8 cellular contexts compared by ENCODE assay signal in genomic region chr13:41132512-41133152, GRCh38. TPM values are rescaled to one million over a fixed set of nuclear protein-coding genes. Genes with fewer than 3 reads are reported as not detected.
DNase-seq lines count a peak whose midpoint lies in the region; ATAC-seq and TF ChIP-seq lines count a peak whose summit lies in the region.

KBTBD6 (minus strand) TSS chr13:41132802; CDS start chr13:41132511, 291 bp downstream.

- H3K4me1 ChIP-seq in mammary epithelial cell (ENCODE audit: insufficient read depth, low read length) = peaks cover 23% of the 10 kb centered on the region
- peaks cover 33% of the 10 kb centered on the region for H3K4me1 ChIP-seq in skeletal muscle satellite cell (ENCODE audit: control insufficient read depth, insufficient read depth, low read length)

- dilution Hi-C loops in mammary epithelial cell (cut with HindIII; ENCODE audit: low sequenced_read_pairs) = no loop called here

- in situ Hi-C loops in mammary epithelial cell (cut with MboI; ENCODE audit: low sequenced_read_pairs in 2 of 2) = loop anchor here (5.0 to 10.0 kb wide), 2 partner anchors 60 to 62 kb away; partner anchors contain the start of gene KBTBD7 (in 2 of the 2)

- H3K36me3 ChIP-seq in WERI-Rb-1 (no peaks in the 10 kb centered on the region), mammary epithelial cell (ENCODE audit: insufficient read depth, low read length) (no peaks in the 10 kb centered on the region), skeletal muscle satellite cell (ENCODE audit: insufficient read depth, low read length) (peaks cover 3% of the 10 kb centered on the region)

- H3K27me3 ChIP-seq in AG04450 (ENCODE audit: control insufficient read depth, insufficient read depth, low read length) (no peaks in the 10 kb centered on the region), WERI-Rb-1 (ENCODE audit: insufficient read depth, low read depth, severe bottlenecking) (no peaks in the 10 kb centered on the region), mammary epithelial cell (ENCODE audit: insufficient read depth, low read length) (no peaks in the 10 kb centered on the region), skeletal muscle satellite cell (ENCODE audit: control insufficient read depth, insufficient read depth, low read length) (no peaks in the 10 kb centered on the region)

- DNase-seq in AG04450 (ENCODE audit: low read depth, low spot score) (peak; percentile 99), NCI-H2196 treated with DMSO at 0.1 percent for 48 hours (lab: John Stamatoyannopoulos, UW; ENCODE audit: unreplicated experiment) (peak; percentile 84), WERI-Rb-1 (peak; percentile 88), mammary epithelial cell (peak; percentile 100)

- peak within 1 kb of the TSS; percentile 89 for H3K27ac ChIP-seq in AG04450 (ENCODE audit: low read depth, low read length)
- H3K27ac ChIP-seq in WERI-Rb-1 = peak within 1 kb of the TSS; percentile 68
- H3K27ac ChIP-seq in mammary epithelial cell (ENCODE audit: insufficient read depth, low read depth, low read length) = peak within 1 kb of the TSS; percentile 97

- H3K4me2 ChIP-seq in mammary epithelial cell (ENCODE audit: insufficient read depth, low read depth, low read length) (peak within 1 kb of the TSS; percentile 93), skeletal muscle satellite cell (ENCODE audit: low read length) (peak within 1 kb of the TSS; percentile 82)

- no peak for TF ChIP-seq CTCF in AG04450 (IDR thresholded peaks at IDR 0.05; ENCODE audit: low read depth, low read length)
- no peak for TF ChIP-seq CTCF in WERI-Rb-1 (IDR thresholded peaks at IDR 0.05; ENCODE audit: low read depth, low read length)
- no peak for TF ChIP-seq CTCF in mammary epithelial cell (conservative IDR thresholded peaks at IDR 0.05 in 1 of 2, IDR thresholded peaks at IDR 0.05 in 1 of 2; ENCODE audit: extremely low read depth in 1 of 2, insufficient read depth in 1 of 2, low read depth in 1 of 2, low read length in 2 of 2)

- intact Hi-C loops in mammary epithelial cell (cut with micrococcal nuclease) = loop anchor here (1.0 to 10.0 kb wide), 4 partner anchors 55 to 182 kb away; partner anchors contain the start of genes KBTBD7 and NAA16

- H3K9ac ChIP-seq in mammary epithelial cell (ENCODE audit: insufficient read depth, low read length) (peak within 1 kb of the TSS; percentile 89), skeletal muscle satellite cell (ENCODE audit: low read depth, low read length) (peak within 1 kb of the TSS; percentile 80)

- POLR2A ChIA-PET in AG04450 (lab: Yijun Ruan, JAX) = interaction anchor here (0.6 kb wide), 2 partner anchors 67 to 84 kb away, joined by 3 to 6 read pairs; no protein-coding TSS in a partner anchor

- ATAC-seq in GM18907 (IDR thresholded peaks at IDR 0.05; ENCODE audit: unreplicated experiment) = peak; percentile 96
- ATAC-seq in HG03139 (IDR thresholded peaks at IDR 0.05; ENCODE audit: unreplicated experiment) = peak; percentile 98

- WGBS in mammary epithelial cell (ENCODE audit: low coverage, missing lambda C conversion rate) = 0% methylated on average over 19 of the region's 45 CpGs

- no peaks in the 10 kb centered on the region for H4K20me1 ChIP-seq in mammary epithelial cell (ENCODE audit: insufficient read depth, low read length)

- H3K4me3 ChIP-seq in AG04450 (ENCODE audit: low read depth, low read length) (peak within 1 kb of the TSS; percentile 76), WERI-Rb-1 (ENCODE audit: low read depth, low read length) (peak within 1 kb of the TSS; percentile 72), mammary epithelial cell (replicated peaks in 1 of 3; ENCODE audit: insufficient read depth in 1 of 3, low read depth in 2 of 3, low read length in 3 of 3) (peak within 1 kb of the TSS; percentile 76 to 93 (median 77)), iPS-18c (ENCODE audit: insufficient read depth, low read depth, low read length) (peak within 1 kb of the TSS; percentile 73), skeletal muscle satellite cell (ENCODE audit: low read length) (peak within 1 kb of the TSS; percentile 74)

- peak within 1 kb of the TSS; percentile 96 for H2AFZ ChIP-seq in mammary epithelial cell (ENCODE audit: low read depth, low read length)

- BruUV-seq in mammary epithelial cell (replicated peaks; lab: Mats Ljungman, UMichigan) = no TSS peak

- CTCF ChIA-PET in AG04450 (lab: Charles Lee) = no interaction called here
- CTCF ChIA-PET in mammary epithelial cell (lab: Charles Lee; ENCODE audit: low non-redundant PET) = no interaction called here

- H3K9me3 ChIP-seq in AG04450 (ENCODE audit: control insufficient read depth, insufficient read depth, low read length) (no peaks in the 10 kb centered on the region; the same call in 1 of the 2 replicates), WERI-Rb-1 (ENCODE audit: severe bottlenecking) (no peaks in the 10 kb centered on the region), mammary epithelial cell (replicated peaks; ENCODE audit: insufficient read depth, low read length) (no peaks in the 10 kb centered on the region), iPS-18c (ENCODE audit: control insufficient read depth, insufficient read depth, low read length) (no peaks in the 10 kb centered on the region), skeletal muscle satellite cell (replicated peaks; ENCODE audit: low read length) (no peaks in the 10 kb centered on the region)

- H3K79me2 ChIP-seq in mammary epithelial cell (ENCODE audit: insufficient read depth, low read length) = peaks cover 49% of the 10 kb centered on the region

RNA-seq across cellular contexts. Expression of gene KBTBD6, which starts in this region (rescaled TPM):
- polyA plus RNA-seq in AG04450 (2011; rRNA removed) (7.2 and 8.3 TPM in 2 replicates), mammary epithelial cell (6.9 TPM)
- polyA minus RNA-seq in AG04450 (2011; rRNA and poly(A)+ RNA removed) = 19.4 and 19.6 TPM in 2 replicates
- total RNA-seq in mammary epithelial cell = 10 to 100 TPM in 1 of 2 donors, 1 to 10 TPM in 1; 8.2 to 11.2 TPM
- polyA minus RNA-seq in mammary epithelial cell = 30.0 TPM
- 10.0 and 10.6 TPM in 2 replicates for total RNA-seq in skeletal muscle satellite cell (2012; rRNA removed)

Comparison
In these comparisons a context has a peak if more than half of its experiments do, and no peak if none do; other contexts are left out.
1. Peak in every context shown above with its lines: DNase-seq, ATAC-seq, H3K4me3 ChIP-seq and H3K27ac ChIP-seq.